Comparison of ENCODE assay signal across 8 cellular contexts in the genomic region with DNA sequence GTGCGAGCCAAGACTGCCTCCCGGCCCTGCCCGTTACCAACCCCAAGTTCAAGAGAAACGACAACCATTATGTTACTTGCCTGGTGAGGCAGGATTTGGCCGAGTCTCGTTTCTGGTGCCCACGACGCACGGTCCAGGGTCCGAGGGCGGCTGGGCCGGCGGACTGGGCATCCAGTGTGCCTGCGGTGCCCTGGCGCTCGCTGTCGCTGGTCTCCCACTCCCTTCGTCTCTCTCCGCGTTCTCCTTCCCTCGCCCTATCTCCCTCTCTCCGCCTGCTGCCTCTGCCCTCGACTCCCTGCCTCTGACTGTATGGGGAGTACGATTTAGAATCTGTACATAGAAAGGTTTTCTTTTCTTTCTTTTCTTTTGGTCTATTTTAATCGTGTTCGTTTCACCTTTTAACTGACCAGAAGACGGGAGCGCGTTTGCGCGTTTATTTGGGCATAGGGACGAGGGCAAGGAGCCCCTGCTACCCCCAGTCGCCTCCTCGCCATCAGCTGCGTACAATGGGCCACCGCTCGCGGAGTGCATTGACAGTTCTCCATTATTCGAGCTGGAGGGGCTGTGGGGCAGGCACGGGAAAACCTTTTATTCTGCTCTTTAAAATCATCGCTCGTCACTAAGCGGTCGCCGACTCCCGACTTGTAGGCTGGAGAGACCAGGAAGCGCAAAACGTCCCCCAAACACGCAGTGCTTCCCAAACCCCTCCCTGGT. TPM values are rescaled to one million over a fixed set of nuclear protein-coding genes. Genes with fewer than 3 reads are reported as not detected.
DNase-seq lines count a peak whose midpoint lies in the region; ATAC-seq, FAIRE-seq and TF ChIP-seq lines count a peak whose summit lies in the region.

No MANE protein-coding gene starts in this region.

- peaks cover 43 to 52% of the 10 kb centered on the region in 2 donors for H3K27me3 Mint-ChIP-seq in CD8-positive, alpha-beta memory T cell
- H3K27me3 Mint-ChIP-seq in MCF 10A (ENCODE audit: insufficient read depth, unreplicated experiment) = no peaks in the 10 kb centered on the region

- H3K4me2 ChIP-seq in HepG2 (ENCODE audit: low read depth, low read length) = peak overlapping the region; percentile 97

- POLR2A ChIA-PET in CD8-positive, alpha-beta memory T cell (lab: Charles Lee) = no interaction called here
- POLR2A ChIA-PET in MCF 10A (lab: Yijun Ruan, JAX) = no interaction called here
- POLR2A ChIA-PET in HepG2 (lab: Yijun Ruan, JAX) = no interaction called here

- peak overlapping the region in 3 of 8 donors; percentile 27 to 39 (median 30) for H3K27ac Mint-ChIP-seq in CD8-positive, alpha-beta memory T cell
- H3K27ac Mint-ChIP-seq in MCF 10A (ENCODE audit: low read depth, unreplicated experiment) = peak overlapping the region; percentile 57

- no peaks in the 10 kb centered on the region for H3K36me3 Mint-ChIP-seq in CD8-positive, alpha-beta memory T cell
- no peaks in the 10 kb centered on the region for H3K36me3 Mint-ChIP-seq in MCF 10A (ENCODE audit: insufficient read depth, unreplicated experiment)

- H3K4me1 Mint-ChIP-seq in CD8-positive, alpha-beta memory T cell = peaks cover 12 to 29% (median 17%) of the 10 kb centered on the region in 3 donors
- peaks cover 7% of the 10 kb centered on the region for H3K4me1 Mint-ChIP-seq in MCF 10A (ENCODE audit: insufficient read depth, unreplicated experiment)

- H4K20me1 ChIP-seq in HepG2 (ENCODE audit: insufficient read depth, low read length) = peaks cover 8% of the 10 kb centered on the region

- peak; percentile 36 for ATAC-seq in HepG2
- ATAC-seq in upper lobe of right lung = no peak

- peaks cover 12% of the 10 kb centered on the region for H3K79me2 ChIP-seq in HepG2 (ENCODE audit: insufficient read depth, low read length)

- peaks cover 67% of the 10 kb centered on the region for H3K27me3 ChIP-seq in CD8-positive, alpha-beta memory T cell (ENCODE audit: insufficient read depth, low read length, poor library complexity, severe bottlenecking)
- H3K27me3 ChIP-seq in HepG2 (ENCODE audit: control insufficient read depth in 1 of 2, insufficient read depth in 2 of 2, low read length in 2 of 2) (peaks cover 3 to 22% of the 10 kb centered on the region in 2 experiments; a peak in 3 of 5 replicates), upper lobe of right lung (peaks cover 51% of the 10 kb centered on the region)

- no peaks in the 10 kb centered on the region for H3K9me3 ChIP-seq in CD8-positive, alpha-beta memory T cell (ENCODE audit: low read length)
- H3K9me3 ChIP-seq in HepG2 (ENCODE audit: low read length) (no peaks in the 10 kb centered on the region), upper lobe of right lung (no peaks in the 10 kb centered on the region)

- no peak for DNase-seq in CD8-positive, alpha-beta memory T cell
- DNase-seq in HT1080 (ENCODE audit: low read depth) (peak; percentile 29), MCF 10A (ENCODE audit: unreplicated experiment) (peak; percentile 44), HepG2 (ENCODE audit: low spot score) (no peak), upper lobe of right lung (no peak), NCI-H2227 (lab: John Stamatoyannopoulos, UW; ENCODE audit: unreplicated experiment) (no peak), amniotic stem cell (lab: John Stamatoyannopoulos, UW) (no peak)
- no peak for DNase-seq in stimulated activated CD4-positive, alpha-beta T cell treated with anti-CD3 and anti-CD28 coated beads, Interleukin-2, amount 100 ng/mL, for 24 hours

- H3K36me3 ChIP-seq in CD8-positive, alpha-beta memory T cell (ENCODE audit: insufficient read depth, low read length) = no peaks in the 10 kb centered on the region
- H3K36me3 ChIP-seq in HepG2 (replicated peaks in 1 of 2; ENCODE audit: control insufficient read depth in 1 of 2, insufficient read depth in 2 of 2, low read length in 2 of 2) (no peaks in the 10 kb centered on the region), upper lobe of right lung (no peaks in the 10 kb centered on the region)

- CTCF ChIA-PET in CD8-positive, alpha-beta memory T cell (lab: Charles Lee) = no interaction called here
- CTCF ChIA-PET in MCF 10A (lab: Yijun Ruan, JAX) (interaction anchor here (0.7 to 1.1 kb wide), 7 partner anchors 18 to 527 kb away, joined by 3 to 6 read pairs (median 3); no protein-coding TSS in a partner anchor), HepG2 (lab: Yijun Ruan, JAX; ENCODE audit: low intra/inter-chr PET ratio, low total read pairs) (interaction anchor here (1.5 to 2.1 kb wide), 2 partner anchors 221 to 334 kb away, joined by 8 to 19 read pairs; no protein-coding TSS in a partner anchor)

- no peaks in the 10 kb centered on the region for H3K9me3 Mint-ChIP-seq in CD8-positive, alpha-beta memory T cell
- H3K9me3 Mint-ChIP-seq in MCF 10A (ENCODE audit: unreplicated experiment) = no peaks in the 10 kb centered on the region

- peaks cover 36% of the 10 kb centered on the region for H3K4me1 ChIP-seq in CD8-positive, alpha-beta memory T cell (ENCODE audit: insufficient read depth, low read length)
- H3K4me1 ChIP-seq in HepG2 (ENCODE audit: insufficient read depth, low read length) (peaks cover 21% of the 10 kb centered on the region), upper lobe of right lung (peaks cover 26% of the 10 kb centered on the region)

- FAIRE-seq in HepG2 (lab: Jason Lieb, UNC) = no peak

- TF ChIP-seq CTCF in MCF 10A (IDR thresholded peaks at IDR 0.05; ENCODE audit: unreplicated experiment) (no peak), HepG2 (CRISPR knock-in tag; IDR thresholded peaks at IDR 0.05) (no peak), upper lobe of right lung (IDR thresholded peaks at IDR 0.05) (no peak)

- H3K27ac ChIP-seq in CD8-positive, alpha-beta memory T cell (ENCODE audit: low read depth, low read length) = no peak overlapping the region
- H3K27ac ChIP-seq in HepG2 (ENCODE audit: extremely low read length, insufficient read depth, low read length) (no peak overlapping the region), upper lobe of right lung (peak overlapping the region; percentile 86)

- H2AFZ ChIP-seq in HepG2 (ENCODE audit: low read length) = peak overlapping the region; percentile 23

- TF ChIP-seq RAD21 in HepG2 (CRISPR knock-in tag; IDR thresholded peaks at IDR 0.05) = no peak

- peak overlapping the region; percentile 63 for H3K9ac ChIP-seq in HepG2 (ENCODE audit: insufficient read depth, low read depth, low read length)

- no peak for TF ChIP-seq EP300 in HepG2 (IDR thresholded peaks at IDR 0.05; ENCODE audit: low read depth in 2 of 2, low read length in 2 of 2)
- no peak for TF ChIP-seq EP300 in HepG2 (CRISPR knock-in tag; IDR thresholded peaks at IDR 0.05; ENCODE audit: borderline replicate concordance)

- WGBS in HepG2 (ENCODE audit: low lambda C conversion rate) = under 1% methylated on average over 37 of the region's 49 CpGs

- TF ChIP-seq POLR2A in HepG2 (IDR thresholded peaks at IDR 0.05; ENCODE audit: insufficient read depth in 1 of 2, low read depth in 2 of 2, low read length in 2 of 2) = no peak

- peak overlapping the region in 3 of 7 donors; percentile 71 to 77 (median 76) for H3K4me3 Mint-ChIP-seq in CD8-positive, alpha-beta memory T cell
- H3K4me3 Mint-ChIP-seq in MCF 10A (ENCODE audit: unreplicated experiment) = no peak overlapping the region

- BruUV-seq in MCF 10A (replicated peaks; lab: Mats Ljungman, UMichigan) (no TSS peak), HepG2 (replicated peaks; lab: Mats Ljungman, UMichigan) (no TSS peak)

- H3K4me3 ChIP-seq in CD8-positive, alpha-beta memory T cell (ENCODE audit: low read length) = peak overlapping the region; percentile 61
- H3K4me3 ChIP-seq in HepG2 (replicated peaks in 1 of 3; ENCODE audit: insufficient read depth in 1 of 3, low read depth in 2 of 3, low read length in 3 of 3) = peak overlapping the region; percentile 67 to 96 (median 71)
- H3K4me3 ChIP-seq in upper lobe of right lung = peak overlapping the region; percentile 65

- intact Hi-C loops in MCF 10A (cut with micrococcal nuclease) = loop anchor here (1.0 to 10.0 kb wide), 11 partner anchors 146 to 1652 kb away; no protein-coding TSS in a partner anchor
- intact Hi-C loops in HepG2 (cut with micrococcal nuclease; ENCODE audit: unreplicated experiment) = loop anchor here (2.0 to 5.0 kb wide), 6 partner anchors 218 to 653 kb away; a partner anchor contains a TSS
- intact Hi-C loops in upper lobe of right lung (cut with DNase I) = loop anchor here (10.0 kb wide), 1 partner anchor 214 kb away; no protein-coding TSS in a partner anchor

- in situ Hi-C loops in HepG2 (cut with HindIII; ENCODE audit: extremely low pct_ligation_motif_present, low pct_unique_long_range_greater_than_20kb) = loop anchor here (5.0 to 10.0 kb wide), 3 partner anchors 212 to 693 kb away; no protein-coding TSS in a partner anchor

RNA-seq across cellular contexts. Expression of a gene that starts 0.5 kb away (rescaled TPM):
- not detected for total RNA-seq in CD8-positive, alpha-beta memory T cell
- not detected for polyA plus RNA-seq in CD8-positive, alpha-beta memory T cell
- 2.2 and 3.0 TPM in 2 replicates for total RNA-seq in HT1080 (2014; rRNA removed; shearing (Covaris generic))
- 1.6 and 2.2 TPM in 2 replicates for polyA plus RNA-seq in HT1080 (2015; cell fraction: cytosol; rRNA removed)
- polyA plus RNA-seq in HT1080 (2015; cell fraction: nucleus; rRNA removed) = 1.9 and 2.0 TPM in 2 replicates
- total RNA-seq in MCF 10A (2022) (3.2 and 4.6 TPM in 2 replicates), HepG2 (2016; rRNA removed; fragmentation: Illumina TruSeq; extraction: Trizol) (2.1 and 2.8 TPM in 2 replicates), upper lobe of right lung (16.2 TPM)
- total RNA-seq in HepG2 (2016; cell fraction: cytosol; rRNA removed; fragmentation: Illumina TruSeq; extraction: Trizol; ENCODE audit: low read depth) = 2.5 and 2.7 TPM in 2 replicates
- total RNA-seq in HepG2 (2016; cell fraction: insoluble cytoplasmic fraction; rRNA removed; fragmentation: Illumina TruSeq; extraction: Trizol) = 0.64 and 1.1 TPM in 2 replicates
- 3.5 and 3.7 TPM in 2 replicates for total RNA-seq in HepG2 (2016; cell fraction: membrane; rRNA removed; fragmentation: Illumina TruSeq; extraction: Trizol)
- 3.5 and 4.9 TPM in 2 replicates for total RNA-seq in HepG2 (2016; cell fraction: nucleus; rRNA removed; fragmentation: Illumina TruSeq; extraction: Trizol)
- polyA plus RNA-seq in HepG2 (2011; rRNA removed) = 2.8 and 3.1 TPM in 2 replicates
- polyA plus RNA-seq in HepG2 (2011; cell fraction: cytosol; rRNA removed) = 1.1 and 2.4 TPM in 2 replicates
- polyA plus RNA-seq in HepG2 (2011; cell fraction: nucleus; rRNA removed) = 2.9 and 5.9 TPM in 2 replicates
- 5.1 and 7.3 TPM in 2 replicates for polyA plus RNA-seq in HepG2 (2012)
- 3.6 and 4.1 TPM in 2 replicates for polyA plus RNA-seq in HepG2 (2016; cell fraction: cytosol; fragmentation: Illumina TruSeq; extraction: Trizol; ENCODE audit: low read depth)
- polyA plus RNA-seq in HepG2 (2016; cell fraction: insoluble cytoplasmic fraction; fragmentation: Illumina TruSeq; extraction: Trizol; ENCODE audit: low read depth) = 0.48 and 2.3 TPM in 2 replicates
- 2.6 and 5.7 TPM in 2 replicates for polyA plus RNA-seq in HepG2 (2016; cell fraction: membrane; fragmentation: Illumina TruSeq; extraction: Trizol; ENCODE audit: low read depth)
- polyA plus RNA-seq in HepG2 (2016; cell fraction: nucleus; fragmentation: Illumina TruSeq; extraction: Trizol; ENCODE audit: insufficient read depth, low read depth) = 2.3 and 2.9 TPM in 2 replicates
- 2.2 and 4.6 TPM in 2 replicates for polyA minus RNA-seq in HepG2 (2011; rRNA and poly(A)+ RNA removed; ENCODE audit: low replicate concordance)
- polyA minus RNA-seq in HepG2 (2011; cell fraction: cytosol; rRNA and poly(A)+ RNA removed) = 2.1 TPM in 1 of 2 replicates, not detected in the other
- polyA minus RNA-seq in HepG2 (2011; cell fraction: nucleus; rRNA and poly(A)+ RNA removed) = 27.3 and 33.1 TPM in 2 replicates

RNA-seq across cellular contexts. Expression of a gene that starts 2.5 kb away (rescaled TPM):
- total RNA-seq in CD8-positive, alpha-beta memory T cell = not detected
- polyA plus RNA-seq in CD8-positive, alpha-beta memory T cell = not detected
- 3.5 and 7.2 TPM in 2 replicates for total RNA-seq in HT1080 (2014; rRNA removed; shearing (Covaris generic))
- 7.1 and 8.9 TPM in 2 replicates for polyA plus RNA-seq in HT1080 (2015; cell fraction: cytosol; rRNA removed)
- polyA plus RNA-seq in HT1080 (2015; cell fraction: nucleus; rRNA removed) = 7.9 and 8.7 TPM in 2 replicates
- total RNA-seq in MCF 10A (2022) (1.4 and 1.7 TPM in 2 replicates), HepG2 (2016; rRNA removed; fragmentation: Illumina TruSeq; extraction: Trizol) (14.0 and 17.1 TPM in 2 replicates), upper lobe of right lung (83.2 TPM)
- 4.3 and 4.6 TPM in 2 replicates for total RNA-seq in HepG2 (2016; cell fraction: cytosol; rRNA removed; fragmentation: Illumina TruSeq; extraction: Trizol; ENCODE audit: low read depth)
- total RNA-seq in HepG2 (2016; cell fraction: insoluble cytoplasmic fraction; rRNA removed; fragmentation: Illumina TruSeq; extraction: Trizol) = 12.7 and 15.6 TPM in 2 replicates
- total RNA-seq in HepG2 (2016; cell fraction: membrane; rRNA removed; fragmentation: Illumina TruSeq; extraction: Trizol) = 12.0 and 12.1 TPM in 2 replicates
- 14.7 and 16.7 TPM in 2 replicates for total RNA-seq in HepG2 (2016; cell fraction: nucleus; rRNA removed; fragmentation: Illumina TruSeq; extraction: Trizol)
- 59.7 and 76.5 TPM in 2 replicates for polyA plus RNA-seq in HepG2 (2011; rRNA removed)
- polyA plus RNA-seq in HepG2 (2011; cell fraction: cytosol; rRNA removed) = 48.3 and 60.7 TPM in 2 replicates
- 179 and 207 TPM in 2 replicates for polyA plus RNA-seq in HepG2 (2011; cell fraction: nucleus; rRNA removed)
- 28.9 and 65.9 TPM in 2 replicates for polyA plus RNA-seq in HepG2 (2012)
- polyA plus RNA-seq in HepG2 (2016; cell fraction: cytosol; fragmentation: Illumina TruSeq; extraction: Trizol; ENCODE audit: low read depth) = 1.4 and 2.1 TPM in 2 replicates
- 16.0 and 19.7 TPM in 2 replicates for polyA plus RNA-seq in HepG2 (2016; cell fraction: insoluble cytoplasmic fraction; fragmentation: Illumina TruSeq; extraction: Trizol; ENCODE audit: low read depth)
- 4.8 and 5.9 TPM in 2 replicates for polyA plus RNA-seq in HepG2 (2016; cell fraction: membrane; fragmentation: Illumina TruSeq; extraction: Trizol; ENCODE audit: low read depth)
- polyA plus RNA-seq in HepG2 (2016; cell fraction: nucleus; fragmentation: Illumina TruSeq; extraction: Trizol; ENCODE audit: insufficient read depth, low read depth) = 37.8 and 39.6 TPM in 2 replicates
- 62.1 and 114 TPM in 2 replicates for polyA minus RNA-seq in HepG2 (2011; rRNA and poly(A)+ RNA removed; ENCODE audit: low replicate concordance)
- 46.9 and 57.0 TPM in 2 replicates for polyA minus RNA-seq in HepG2 (2011; cell fraction: cytosol; rRNA and poly(A)+ RNA removed)
- 29.7 and 42.6 TPM in 2 replicates for polyA minus RNA-seq in HepG2 (2011; cell fraction: nucleus; rRNA and poly(A)+ RNA removed)

Comparison
In these comparisons a context has a peak if more than half of its experiments do, and no peak if none do; other contexts are left out.
1. DNase-seq: peak in HT1080 (single experiment) and MCF 10A (single experiment); none in CD8-positive, alpha-beta memory T cell (0 of 5), HepG2 (single experiment), upper lobe of right lung (single experiment), stimulated activated CD4-positive, alpha-beta T cell treated with anti-CD3 and anti-CD28 coated beads, Interleukin-2, amount 100 ng/mL, for 24 hours (0 of 2), NCI-H2227 (single experiment) and amniotic stem cell (single experiment).
2. Peak in every context shown above with its lines, with median percentiles within 50 percentile points of each other: H3K4me3 ChIP-seq.